1 cellular context compared by ENCODE assay signal in genomic region chr6:4964675-4965336, GRCh38.
TF ChIP-seq lines count a peak whose summit lies in the region.

No MANE protein-coding gene starts in this region.

TF ChIP-seq in HepG2, 621 proteins besides CTCF, POLR2A, EP300 and RAD21 (continued from another document and continues in another):
- TF ChIP-seq MAX (IDR thresholded peaks at IDR 0.05) = peak; percentile 75
- TF ChIP-seq FUBP1 (CRISPR knock-in tag; IDR thresholded peaks at IDR 0.05; ENCODE audit: borderline replicate concordance) = no peak
- TF ChIP-seq KDM6A (CRISPR knock-in tag; IDR thresholded peaks at IDR 0.05; ENCODE audit: low read depth) = no peak
- TF ChIP-seq ZNF292 (CRISPR knock-in tag; IDR thresholded peaks at IDR 0.05; ENCODE audit: borderline replicate concordance, low read depth) = 0 out of 2 replicates have a peak, but pooled peaks have one; percentile 43
- no peak for TF ChIP-seq ZNF441 (CRISPR knock-in tag; IDR thresholded peaks at IDR 0.05; ENCODE audit: borderline replicate concordance)
- peak; percentile 36; the same call in 1 of the 2 replicates for TF ChIP-seq JUND (CRISPR knock-in tag; IDR thresholded peaks at IDR 0.05)
- no peak for TF ChIP-seq HNRNPK (IDR thresholded peaks at IDR 0.05; ENCODE audit: low read depth, low read length, poor library complexity, severe bottlenecking)
- TF ChIP-seq TEAD3 (CRISPR knock-in tag; optimal IDR thresholded peaks at IDR 0.05; ENCODE audit: borderline replicate concordance) = peak; percentile 31
- no peak for TF ChIP-seq ATAD3A (CRISPR knock-in tag; IDR thresholded peaks at IDR 0.05)
- TF ChIP-seq HES4 (CRISPR knock-in tag; IDR thresholded peaks at IDR 0.05; ENCODE audit: borderline replicate concordance) = no peak
- TF ChIP-seq ZFP62 (CRISPR knock-in tag; IDR thresholded peaks at IDR 0.05) = no peak
- peak; percentile 25; the same call in 1 of the 2 replicates for TF ChIP-seq ZFX (CRISPR knock-in tag; IDR thresholded peaks at IDR 0.05; ENCODE audit: low read depth)
- 0 out of 2 replicates have a peak, but pooled peaks have one; percentile 42 for TF ChIP-seq SKIL (CRISPR knock-in tag; IDR thresholded peaks at IDR 0.05; ENCODE audit: borderline replicate concordance)
- TF ChIP-seq MTA1 (CRISPR knock-in tag; IDR thresholded peaks at IDR 0.05; ENCODE audit: borderline replicate concordance) = no peak
- no peak for TF ChIP-seq ARNTL (CRISPR knock-in tag; IDR thresholded peaks at IDR 0.05)
- TF ChIP-seq CBX2 (IDR thresholded peaks at IDR 0.05; ENCODE audit: low read depth, low read length) = no peak
- TF ChIP-seq CBX2 (CRISPR knock-in tag; IDR thresholded peaks at IDR 0.05; ENCODE audit: low read depth) = no peak
- no peak for TF ChIP-seq BATF2 (CRISPR knock-in tag; IDR thresholded peaks at IDR 0.05)
- no peak for TF ChIP-seq NONO (IDR thresholded peaks at IDR 0.05)
- TF ChIP-seq NONO (CRISPR knock-in tag; conservative IDR thresholded peaks at IDR 0.05) = 0 out of 2 replicates have a peak, but pooled peaks have one; percentile 36
- no peak for TF ChIP-seq NCOA2 (CRISPR knock-in tag; IDR thresholded peaks at IDR 0.05)
- TF ChIP-seq ZNF33B (CRISPR knock-in tag; IDR thresholded peaks at IDR 0.05) = no peak
- 0 out of 2 replicates have a peak, but pooled peaks have one; percentile 28 for TF ChIP-seq ARID2 (CRISPR knock-in tag; IDR thresholded peaks at IDR 0.05; ENCODE audit: borderline replicate concordance)
- 0 out of 2 replicates have a peak, but pooled peaks have one; percentile 58 for TF ChIP-seq ZC3H13 (CRISPR knock-in tag; IDR thresholded peaks at IDR 0.05)
- TF ChIP-seq ZBTB25 (CRISPR knock-in tag; IDR thresholded peaks at IDR 0.05) = no peak
- 0 out of 2 replicates have a peak, but pooled peaks have one; percentile 17 for TF ChIP-seq ZNF605 (CRISPR knock-in tag; IDR thresholded peaks at IDR 0.05)
- TF ChIP-seq SIX1 (CRISPR knock-in tag; IDR thresholded peaks at IDR 0.05; ENCODE audit: borderline replicate concordance) = peak; percentile 75; the same call in 1 of the 2 replicates
- TF ChIP-seq HOXA3 (CRISPR knock-in tag; IDR thresholded peaks at IDR 0.05) = no peak
- peak; percentile 27; the same call in 1 of the 2 replicates for TF ChIP-seq FOSL2 (CRISPR knock-in tag; IDR thresholded peaks at IDR 0.05)
- no peak for TF ChIP-seq ZNF792 (CRISPR knock-in tag; IDR thresholded peaks at IDR 0.05)
- TF ChIP-seq GZF1 (CRISPR knock-in tag; IDR thresholded peaks at IDR 0.05) = no peak
- no peak for TF ChIP-seq SRSF1 (optimal IDR thresholded peaks at IDR 0.05; ENCODE audit: low read depth, low read length)
- no peak for TF ChIP-seq SMC3 (IDR thresholded peaks at IDR 0.05; ENCODE audit: low read length)
- TF ChIP-seq MYC (CRISPR knock-in tag; IDR thresholded peaks at IDR 0.05; ENCODE audit: borderline replicate concordance) = peak; percentile 45; the same call in 1 of the 2 replicates
- TF ChIP-seq JARID2 (CRISPR knock-in tag; IDR thresholded peaks at IDR 0.05; ENCODE audit: insufficient replicate concordance) = no peak
- no peak; the same call in 1 of the 2 replicates for TF ChIP-seq ZNF788 (CRISPR knock-in tag; IDR thresholded peaks at IDR 0.05; ENCODE audit: borderline replicate concordance)
- peak; percentile 83 for TF ChIP-seq MNT (IDR thresholded peaks at IDR 0.05)
- no peak for TF ChIP-seq ZNF260 (CRISPR knock-in tag; IDR thresholded peaks at IDR 0.05; ENCODE audit: borderline replicate concordance, low read depth)
- TF ChIP-seq ARID4A (CRISPR knock-in tag; IDR thresholded peaks at IDR 0.05; ENCODE audit: borderline replicate concordance) = 0 out of 2 replicates have a peak, but pooled peaks have one; percentile 9
- TF ChIP-seq PATZ1 (CRISPR knock-in tag; IDR thresholded peaks at IDR 0.05) = 0 out of 2 replicates have a peak, but pooled peaks have one; percentile 43
- no peak for TF ChIP-seq THRA (CRISPR knock-in tag; IDR thresholded peaks at IDR 0.05; ENCODE audit: borderline replicate concordance)
- TF ChIP-seq ZGPAT (CRISPR knock-in tag; IDR thresholded peaks at IDR 0.05) = no peak
- 0 out of 2 replicates have a peak, but pooled peaks have one; percentile 49 for TF ChIP-seq HOXA9 (CRISPR knock-in tag; IDR thresholded peaks at IDR 0.05; ENCODE audit: borderline replicate concordance)
- no peak for TF ChIP-seq LBX2 (CRISPR knock-in tag; IDR thresholded peaks at IDR 0.05; ENCODE audit: borderline replicate concordance)
- TF ChIP-seq MZF1 (CRISPR knock-in tag; IDR thresholded peaks at IDR 0.05; ENCODE audit: borderline replicate concordance) = no peak
- no peak for TF ChIP-seq ZMYM3 (CRISPR knock-in tag; IDR thresholded peaks at IDR 0.05)
- TF ChIP-seq ETV5 (CRISPR knock-in tag; IDR thresholded peaks at IDR 0.05; ENCODE audit: borderline replicate concordance) = no peak
- no peak for TF ChIP-seq ZNF747 (CRISPR knock-in tag; IDR thresholded peaks at IDR 0.05; ENCODE audit: borderline replicate concordance)
- TF ChIP-seq ZNF777 (CRISPR knock-in tag; IDR thresholded peaks at IDR 0.05) = 0 out of 2 replicates have a peak, but pooled peaks have one; percentile 40
